Comparison of ENCODE assay signal across 31 cellular contexts in genomic region chr11:59654893-59655292, GRCh38. TPM values are rescaled to one million over a fixed set of nuclear protein-coding genes. Genes with fewer than 3 reads are reported as not detected.
"Had no signal": no experiment of that assay in that cellular context is flagged by ENCODE, and none has a peak within 500 bp of the region (broad histone marks: within the 10 kb centered on the region; RNA-seq: fewer than 3 reads in every experiment).

No MANE protein-coding gene starts in this region.

- DNase-seq: dorsolateral prefrontal cortex; effector CD4-positive, alpha-beta T cell; foreskin fibroblast; glutamatergic neuron; heart right ventricle; hippocampal formation; left cardiac atrium; left lung; lower lobe of right lung; naive thymus-derived CD8-positive, alpha-beta T cell; nephron progenitor cell; nucleus accumbens; right cardiac atrium; sigmoid colon; spleen; stimulated activated CD4-positive, alpha-beta T cell treated with anti-CD3 and anti-CD28 coated beads, Interleukin-4, amount 100 ng/mL, for 4 hours; stimulated activated naive B cell treated with anti-CD40 and anti-IgM and Interleukin-4, amounts not matched to agents 10 μg/mL and 1 μg/mL and 100 μg/mL, for 72 hours; upper lobe of left lung had no signal

- ATAC-seq: esophagus mucosa; gastroesophageal sphincter; heart right ventricle; left cardiac atrium; left lung; lower lobe of right lung; naive thymus-derived CD8-positive, alpha-beta T cell; right cardiac atrium; stimulated activated naive B cell treated with anti-CD40 and anti-IgM and Interleukin-4, amounts not matched to agents 10 μg/mL and 1 μg/mL and 100 μg/mL, for 72 hours had no signal

- H3K4me3 ChIP-seq: dorsolateral prefrontal cortex, gastroesophageal sphincter, heart right ventricle, left lung, lower lobe of right lung, prostate gland, sigmoid colon, skin epidermis, spleen, thoracic aorta, tibial nerve, upper lobe of left lung had no signal

- H3K4me1 ChIP-seq: gastroesophageal sphincter, lower lobe of right lung, prostate gland, tibial nerve had no signal

- H3K27me3 Mint-ChIP-seq: naive thymus-derived CD8-positive, alpha-beta T cell; stimulated activated naive B cell treated with anti-CD40 and anti-IgM and Interleukin-4, amounts not matched to agents 10 μg/mL and 1 μg/mL and 100 μg/mL, for 72 hours; stimulated activated naive CD8-positive, alpha-beta T cell treated with anti-CD3 and anti-CD28 coated beads, Interleukin-15, Interleukin-2, amounts not matched to agents 100 ng/mL and 50 ng/mL, for 24 hours had no signal

- H3K4me1 Mint-ChIP-seq: nephron progenitor cell had no signal

- H3K27ac ChIP-seq: dorsolateral prefrontal cortex, epithelial cell of prostate, gastroesophageal sphincter, left lung, lower lobe of right lung, prostate gland, sigmoid colon, skin epidermis, spleen, thoracic aorta, tibial nerve, upper lobe of left lung had no signal

- H3K4me3 Mint-ChIP-seq: naive thymus-derived CD8-positive, alpha-beta T cell; nephron progenitor cell; stimulated activated naive B cell treated with anti-CD40 and anti-IgM and Interleukin-4, amounts not matched to agents 10 μg/mL and 1 μg/mL and 100 μg/mL, for 72 hours; stimulated activated naive CD8-positive, alpha-beta T cell treated with anti-CD3 and anti-CD28 coated beads, Interleukin-15, Interleukin-2, amounts not matched to agents 100 ng/mL and 50 ng/mL, for 24 hours had no signal

- H3K9me3 ChIP-seq: gastroesophageal sphincter, heart right ventricle, left lung, lower lobe of right lung, prostate gland, sigmoid colon, spleen, thoracic aorta, tibial nerve, upper lobe of left lung had no signal

- H3K27ac Mint-ChIP-seq: nephron progenitor cell; stimulated activated naive CD8-positive, alpha-beta T cell treated with anti-CD3 and anti-CD28 coated beads, Interleukin-15, Interleukin-2, amounts not matched to agents 100 ng/mL and 50 ng/mL, for 24 hours had no signal

- H3K9me3 Mint-ChIP-seq: naive thymus-derived CD8-positive, alpha-beta T cell; nephron progenitor cell; stimulated activated naive B cell treated with anti-CD40 and anti-IgM and Interleukin-4, amounts not matched to agents 10 μg/mL and 1 μg/mL and 100 μg/mL, for 72 hours; stimulated activated naive CD8-positive, alpha-beta T cell treated with anti-CD3 and anti-CD28 coated beads, Interleukin-15, Interleukin-2, amounts not matched to agents 100 ng/mL and 50 ng/mL, for 24 hours had no signal

- H3K27me3 ChIP-seq: dorsolateral prefrontal cortex, gastroesophageal sphincter, heart right ventricle, left lung, sigmoid colon, spleen, tibial nerve, upper lobe of left lung had no signal

RNA-seq across cellular contexts. Expression of gene OR10V1, which starts 58.8 kb away (rescaled TPM):
- total RNA-seq: esophagus mucosa; gastroesophageal sphincter; heart right ventricle; kidney epithelial cell; left cardiac atrium; left lung; lower lobe of right lung; mesenteric fat pad; myocyte; naive thymus-derived CD8-positive, alpha-beta T cell; osteocyte; prostate gland; renal cortical epithelial cell; right cardiac atrium; sigmoid colon; spleen; thoracic aorta; tibial nerve; upper lobe of left lung had no signal
